Comparison of ENCODE assay signal across 9 cellular contexts in genomic region chrX:12497832-12498591, GRCh38.
A peak's percentile ranks its signal among the peaks of the same experiment; 100 is the strongest.
DNase-seq lines count a peak whose midpoint lies in the region; ATAC-seq and TF ChIP-seq lines count a peak whose summit lies in the region.
"Had no signal": no experiment of that assay in that cellular context is flagged by ENCODE, and none has a peak within 500 bp of the region (broad histone marks: within the 10 kb centered on the region; RNA-seq: fewer than 3 reads in every experiment).

No MANE protein-coding gene starts in this region.

- H3K36me3 ChIP-seq in GM23338 (ENCODE audit: insufficient read depth): no peaks in the 10 kb centered on the region
- H3K36me3 ChIP-seq in PC-3 (ENCODE audit: low read depth, low read length): no peaks in the 10 kb centered on the region
- no peaks in the 10 kb centered on the region for H3K36me3 ChIP-seq in mucosa of descending colon (ENCODE audit: low read depth)

- H3K4me3 Mint-ChIP-seq in GM23338: no peak overlapping the region

- H3K79me2 ChIP-seq in GM23338 (replicated peaks; ENCODE audit: insufficient read depth) (no peaks in the 10 kb centered on the region), PC-3 (ENCODE audit: low read length) (no peaks in the 10 kb centered on the region)
- H3K79me2 ChIP-seq: parathyroid adenoma had no signal

- peak; percentile 47 for DNase-seq in NCI-H748 (lab: John Stamatoyannopoulos, UW; ENCODE audit: unreplicated experiment)
- no peak for DNase-seq in NCI-H748 treated with DMSO at 0.1 percent for 48 hours (lab: John Stamatoyannopoulos, UW)
- DNase-seq in GM23338 (ENCODE audit: low spot score): peak; percentile 49
- DNase-seq in PC-3: peak; percentile 46
- DNase-seq in mucosa of descending colon: peak in 2 of 3 donors; percentile 1 to 23
- DNase-seq in omental fat pad (ENCODE audit: low spot score): no peak
- no peak for DNase-seq in anterior cingulate cortex (lab: John Stamatoyannopoulos, UW)

- intact Hi-C loops in PC-3 (cut with micrococcal nuclease) (loop anchor here (1.0 kb wide), 1 partner anchor 203 kb away; no protein-coding TSS in a partner anchor), mucosa of descending colon (cut with DNase I, micrococcal nuclease) (no loop called here)

- H2AFZ ChIP-seq in GM23338: no peak overlapping the region
- H2AFZ ChIP-seq in PC-3 (ENCODE audit: low read length): no peak overlapping the region
- H2AFZ ChIP-seq: parathyroid adenoma had no signal

- H3K4me3 ChIP-seq in GM23338: no peak overlapping the region
- H3K4me3 ChIP-seq in PC-3 (ENCODE audit: low read length): no peak overlapping the region
- H3K4me3 ChIP-seq in mucosa of descending colon: no peak overlapping the region

- CTCF ChIA-PET in PC-3 (lab: Charles Lee): interaction anchor here (1.0 kb wide), 1 partner anchor 204 kb away, joined by 3 read pairs; no protein-coding TSS in a partner anchor

- ATAC-seq in GM23338 (peak; percentile 91), PC-3 (peak; percentile 62; the same call in 1 of the 2 replicates), mucosa of descending colon (no peak), omental fat pad (ENCODE audit: low FRiP score) (no peak), HG03460 (IDR thresholded peaks at IDR 0.05; ENCODE audit: unreplicated experiment) (no peak)

- H3K4me1 Mint-ChIP-seq in GM23338: peaks cover 1% of the 10 kb centered on the region; the same call in 1 of the 3 replicates

- no peak overlapping the region for H3K27ac Mint-ChIP-seq in GM23338

- H3K9me3 Mint-ChIP-seq in GM23338: no peaks in the 10 kb centered on the region

- no peaks in the 10 kb centered on the region for H3K27me3 ChIP-seq in GM23338 (ENCODE audit: insufficient read depth)
- no peaks in the 10 kb centered on the region for H3K27me3 ChIP-seq in PC-3 (ENCODE audit: low read length)

- H4K20me1 ChIP-seq in GM23338 (replicated peaks; ENCODE audit: insufficient read depth) (no peaks in the 10 kb centered on the region), PC-3 (ENCODE audit: low read length) (no peaks in the 10 kb centered on the region)

- H3K27ac ChIP-seq in GM23338 (ENCODE audit: low read depth): no peak overlapping the region
- H3K27ac ChIP-seq in PC-3 (ENCODE audit: low read length): no peak overlapping the region
- H3K27ac ChIP-seq: parathyroid adenoma had no signal

- H3K36me3 Mint-ChIP-seq in GM23338 (ENCODE audit: low read depth): no peaks in the 10 kb centered on the region

- peaks cover 2% of the 10 kb centered on the region; the same call in 1 of the 2 replicates for H3K4me1 ChIP-seq in GM23338 (ENCODE audit: insufficient read depth)
- H3K4me1 ChIP-seq in PC-3 (ENCODE audit: insufficient read depth, low read length): no peaks in the 10 kb centered on the region
- H3K4me1 ChIP-seq in mucosa of descending colon (ENCODE audit: low read depth): no peaks in the 10 kb centered on the region
- H3K4me1 ChIP-seq: parathyroid adenoma had no signal

- TF ChIP-seq CTCF in GM23338 (conservative IDR thresholded peaks at IDR 0.05; ENCODE audit: low read depth in 2 of 2): peak; percentile 56 to 80
- peak; percentile 69 for TF ChIP-seq CTCF in PC-3 (conservative IDR thresholded peaks at IDR 0.05; ENCODE audit: low read depth, low read length)
- no peak for TF ChIP-seq CTCF in mucosa of descending colon (IDR thresholded peaks at IDR 0.05)
- TF ChIP-seq CTCF in omental fat pad (IDR thresholded peaks at IDR 0.05): no peak

- no peak overlapping the region for H3K4me2 ChIP-seq in GM23338
- H3K4me2 ChIP-seq in PC-3 (ENCODE audit: low read length): no peak overlapping the region

- H3K9me3 ChIP-seq in PC-3 (ENCODE audit: low read length): no peaks in the 10 kb centered on the region
- H3K9me3 ChIP-seq in mucosa of descending colon: no peaks in the 10 kb centered on the region

- H3F3A ChIP-seq in GM23338 (replicated peaks; ENCODE audit: low read depth) (no peaks in the 10 kb centered on the region), PC-3 (ENCODE audit: low read length, unreplicated experiment) (no peaks in the 10 kb centered on the region)

- H3K27me3 Mint-ChIP-seq in GM23338 (ENCODE audit: insufficient read depth, low read depth, poor library complexity): no peaks in the 10 kb centered on the region

- H3K9me2 ChIP-seq in GM23338 (ENCODE audit: insufficient read depth): no peaks in the 10 kb centered on the region
- no peaks in the 10 kb centered on the region for H3K9me2 ChIP-seq in PC-3 (replicated peaks; ENCODE audit: low read length)

- H3K9ac ChIP-seq in PC-3 (ENCODE audit: low read length): no peak overlapping the region
- H3K9ac ChIP-seq: parathyroid adenoma had no signal

- POLR2A ChIA-PET in PC-3 (lab: Charles Lee; ENCODE audit: unreplicated experiment): no interaction called here

- BruUV-seq in PC-3 (replicated peaks; lab: Mats Ljungman, UMichigan): no TSS peak

TF ChIP-seq in GM23338, 12 proteins besides CTCF, POLR2A, EP300 and RAD21:
- TF ChIP-seq REST (IDR thresholded peaks at IDR 0.05; ENCODE audit: unreplicated experiment): no peak
- TF ChIP-seq CREB1 (CRISPR knock-in tag; IDR thresholded peaks at IDR 0.05; ENCODE audit: low read depth): no peak
- TF ChIP-seq EZH2 (IDR thresholded peaks at IDR 0.05; ENCODE audit: low read depth, unreplicated experiment): no peak
- TF ChIP-seq STAT1 (IDR thresholded peaks at IDR 0.05; ENCODE audit: unreplicated experiment): no peak
- no peak for TF ChIP-seq ETS1 (IDR thresholded peaks at IDR 0.05)
TF ChIP-seq in GM23338: peak in this region for 0.

Comparison
In these comparisons a context has a peak if more than half of its experiments do, and no peak if none do; other contexts are left out.
1. DNase-seq: peak in NCI-H748 (single experiment), GM23338 (single experiment), PC-3 (single experiment) and mucosa of descending colon (2 of 3); none in NCI-H748 treated with DMSO at 0.1 percent for 48 hours (single experiment), omental fat pad (single experiment) and anterior cingulate cortex (0 of 58).
2. ATAC-seq: peak in GM23338 (single experiment) and PC-3 (single experiment); none in mucosa of descending colon (single experiment), omental fat pad (single experiment) and HG03460 (single experiment).
3. CTCF ChIP-seq: peak in GM23338 (2 of 2) and PC-3 (single experiment); none in mucosa of descending colon (single experiment) and omental fat pad (0 of 3).